16 cellular contexts compared by ENCODE assay signal in the genomic region with DNA sequence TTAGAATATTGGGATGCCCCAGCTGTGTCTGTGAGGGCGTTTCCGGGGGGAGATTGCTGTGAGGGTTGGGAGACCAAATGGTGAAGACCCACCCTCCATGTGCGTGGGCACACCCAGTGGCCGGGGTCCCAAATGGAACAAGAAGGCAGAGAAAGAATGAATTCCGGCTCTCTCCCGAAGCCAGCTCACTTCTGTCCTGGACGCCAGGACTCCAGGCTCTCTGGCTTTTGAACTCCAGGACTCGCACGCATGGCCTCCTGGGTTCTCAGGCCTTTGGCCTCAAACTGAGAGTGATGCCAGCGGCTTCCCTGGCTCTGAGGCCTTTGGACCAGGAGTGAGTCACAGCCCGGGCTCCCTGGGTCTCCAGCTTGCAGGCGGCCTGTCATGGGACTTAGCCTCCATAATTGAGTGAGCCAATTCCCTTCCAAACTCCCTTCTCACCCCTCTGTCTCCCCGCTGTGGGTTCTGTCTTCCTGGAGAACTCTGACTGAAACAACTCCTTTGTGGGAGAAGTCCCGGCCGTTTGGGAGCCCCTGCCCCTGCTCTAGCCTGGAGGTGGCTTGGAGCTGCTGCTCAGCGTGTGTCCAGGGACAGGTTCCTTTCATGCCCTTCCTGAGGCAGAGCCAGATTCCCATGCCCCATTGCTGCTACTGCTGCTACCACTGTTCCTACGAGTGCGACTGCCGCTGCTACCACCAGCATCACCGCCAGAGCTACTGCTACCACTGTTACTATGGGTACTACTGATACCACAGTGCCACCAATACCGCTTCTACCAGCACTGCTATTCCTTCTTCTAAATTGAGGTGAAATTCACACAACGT.
"Had no signal": no experiment of that assay in that cellular context is flagged by ENCODE, and none has a peak within 500 bp of the region (broad histone marks: within the 10 kb centered on the region; RNA-seq: fewer than 3 reads in every experiment).

No MANE protein-coding gene starts in this region.

- ATAC-seq: naive thymus-derived CD8-positive, alpha-beta T cell; stimulated activated naive CD8-positive, alpha-beta T cell treated with anti-CD3 and anti-CD28 coated beads, Interleukin-15, Interleukin-2, amounts not matched to agents 100 U/mL and 50 U/mL, for 24 hours had no signal

- DNase-seq: activated CD4-positive, alpha-beta memory T cell treated with anti-CD3 and anti-CD28 coated beads, Interleukin-2, amount 10 ng/mL, durations not matched to agents 7 days and 5 days; activated gamma-delta T cell; activated T-cell treated with anti-CD3 and anti-CD28 coated beads, Interleukin-2, amount 50 U/mL, for 48 hours; effector CD4-positive, alpha-beta T cell; foreskin melanocyte; naive thymus-derived CD8-positive, alpha-beta T cell; nucleus accumbens; stimulated activated CD4-positive, alpha-beta T cell treated with anti-CD3 and anti-CD28 coated beads, Interleukin-4, amount 100 ng/mL, for 1 hour; stimulated activated CD8-positive, alpha-beta memory T cell treated with anti-CD3 and anti-CD28 coated beads, Interleukin-4, amount 100 ng/mL, for 48 hours; stimulated activated naive CD8-positive, alpha-beta T cell treated with anti-CD3 and anti-CD28 coated beads, Interleukin-15, Interleukin-2, amounts not matched to agents 100 U/mL and 50 U/mL, for 24 hours; T-helper 1 cell had no signal

- H3K9me3 ChIP-seq: heart right ventricle, sigmoid colon, suprapubic skin had no signal

- H3K4me3 ChIP-seq: cardiac muscle cell, heart right ventricle, sigmoid colon, suprapubic skin had no signal

- H3K27ac ChIP-seq: cardiac muscle cell, heart right ventricle, sigmoid colon, suprapubic skin, VCaP had no signal

- H3K27me3 ChIP-seq: cardiac muscle cell had no signal

- H3K36me3 ChIP-seq: cardiac muscle cell, heart right ventricle, sigmoid colon, suprapubic skin had no signal
